ENCODE assay signal across 8 cellular contexts in genomic region chr1:119140177-119141019, GRCh38. TPM values are rescaled to one million over a fixed set of nuclear protein-coding genes. Genes with fewer than 3 reads are reported as not detected.
DNase-seq lines count a peak whose midpoint lies in the region; ATAC-seq lines count a peak whose summit lies in the region.

Gene WARS2, minus strand, starts transcription at chr1:119140653. Its CDS starts 9 bp downstream, at chr1:119140644.

- intact Hi-C loops in left colon (cut with DNase I, micrococcal nuclease): no loop called here

- H3K4me1 ChIP-seq in BLaER1 treated with 17β-estradiol and CSF1 and Interleukin-3, amounts not matched to agents 10 nM and 100 nM: peaks cover 15 to 29% (median 23%) of the 10 kb centered on the region in 10 experiments

- H3K9me3 ChIP-seq in BLaER1 treated with 17β-estradiol and CSF1 and Interleukin-3, amounts not matched to agents 10 nM and 100 nM (replicated peaks in 1 of 11): no peaks in the 10 kb centered on the region

- peak; percentile 94 for ATAC-seq in GM19328 (IDR thresholded peaks at IDR 0.05; ENCODE audit: unreplicated experiment)
- peak; percentile 86 for ATAC-seq in HG03469 (IDR thresholded peaks at IDR 0.05; ENCODE audit: unreplicated experiment)
- peak; percentile 95 for ATAC-seq in left colon

- H3K4me2 ChIP-seq in BLaER1 treated with 17β-estradiol and CSF1 and Interleukin-3, amounts not matched to agents 10 nM and 100 nM: peak within 1 kb of the TSS; percentile 84 to 94 (median 92)

- peak within 1 kb of the TSS; percentile 88 to 99 (median 96) for H3K27ac ChIP-seq in BLaER1 treated with 17β-estradiol and CSF1 and Interleukin-3, amounts not matched to agents 10 nM and 100 nM

- H3K36me3 ChIP-seq in BLaER1 treated with 17β-estradiol and CSF1 and Interleukin-3, amounts not matched to agents 10 nM and 100 nM: peaks cover 0 to 16% (median 0%) of the 10 kb centered on the region in 11 experiments; a peak in 2 of 22 replicates

- no peaks in the 10 kb centered on the region; a peak in 1 of 22 replicates for H4K20me1 ChIP-seq in BLaER1 treated with 17β-estradiol and CSF1 and Interleukin-3, amounts not matched to agents 10 nM and 100 nM

- peak within 1 kb of the TSS; percentile 60 to 79 (median 69) for H3K4me3 ChIP-seq in BLaER1 treated with 17β-estradiol and CSF1 and Interleukin-3, amounts not matched to agents 10 nM and 100 nM

- DNase-seq in NCI-H526 (lab: John Stamatoyannopoulos, UW): peak; percentile 98 to 99
- peak; percentile 93 for DNase-seq in activated CD4-positive, alpha-beta T cell treated with anti-CD3 and anti-CD28 coated beads for 48 hours
- peak; percentile 74 for DNase-seq in cortex of kidney (lab: John Stamatoyannopoulos, UW)
- peak; percentile 95 to 98 for DNase-seq in left colon
- DNase-seq in stimulated activated CD4-positive, alpha-beta T cell treated with anti-CD3 and anti-CD28 coated beads, Interleukin-1b, Interleukin-23, amount 100 ng/mL, for 48 hours: peak; percentile 93

- no peaks in the 10 kb centered on the region for H3K27me3 ChIP-seq in BLaER1 treated with 17β-estradiol and CSF1 and Interleukin-3, amounts not matched to agents 10 nM and 100 nM

- H3K9ac ChIP-seq in BLaER1 treated with 17β-estradiol and CSF1 and Interleukin-3, amounts not matched to agents 10 nM and 100 nM: peak within 1 kb of the TSS; percentile 88 to 99 (median 93)

RNA-seq across cellular contexts. Expression of gene WARS2, which starts in this region (rescaled TPM):
- 10 to 100 TPM; 13.5 to 13.7 TPM for total RNA-seq in left colon

Comparison
In these comparisons a context has a peak if more than half of its experiments do, and no peak if none do; other contexts are left out.
1. Peak in every context shown above with its lines: DNase-seq, ATAC-seq, H3K4me3 ChIP-seq and H3K27ac ChIP-seq.